In genomic region chr15:81765816-81766215, GRCh38 we compare ENCODE assay signal across 18 cellular contexts.
DNase-seq lines count a peak whose midpoint lies in the region; ATAC-seq and TF ChIP-seq lines count a peak whose summit lies in the region.
"Had no signal": no experiment of that assay in that cellular context is flagged by ENCODE, and none has a peak within 500 bp of the region (broad histone marks: within the 10 kb centered on the region; RNA-seq: fewer than 3 reads in every experiment).

No MANE protein-coding gene starts in this region.

- peak overlapping the region; percentile 19 for H3K4me3 ChIP-seq in endodermal cell (ENCODE audit: low read length)
- no peak overlapping the region for H3K4me3 ChIP-seq in mesendoderm (ENCODE audit: low read length)
- no peak overlapping the region for H3K4me3 ChIP-seq in testis
- H3K4me3 ChIP-seq: A549; BLaER1 treated with 17β-estradiol and CSF1 and Interleukin-3, amounts not matched to agents 10 nM and 100 nM had no signal

- no peak overlapping the region for H2BK15ac ChIP-seq in mesendoderm (replicated peaks; ENCODE audit: low read depth)

- DNase-seq in endodermal cell (peak; percentile 46), glutamatergic neuron (no peak), mesendoderm (peak; percentile 82), testis (no peak), GM19240 (ENCODE audit: insufficient read length, low spot score) (no peak)
- DNase-seq: AML-193; Caco-2; Calu3; CD4-positive, alpha-beta T cell; CD8-positive, alpha-beta T cell; DMS79 treated with DMSO at 0.1 percent for 48 hours; GF-D8 had no signal

- H2BK5ac ChIP-seq in mesendoderm (ENCODE audit: low read length), result no peak overlapping the region

- no peak overlapping the region for H2AK5ac ChIP-seq in mesendoderm (ENCODE audit: low read length)

- H3K9me3 ChIP-seq in endodermal cell (ENCODE audit: control insufficient read depth, low read length), result peaks cover 11% of the 10 kb centered on the region
- no peaks in the 10 kb centered on the region for H3K9me3 ChIP-seq in testis
- H3K9me3 ChIP-seq: A549, Caco-2 had no signal

- no peak overlapping the region for H4K5ac ChIP-seq in mesendoderm (ENCODE audit: low read length)

- H3K27ac Mint-ChIP-seq in endodermal cell (peak overlapping the region; percentile 40), glutamatergic neuron (ENCODE audit: unreplicated experiment) (peak overlapping the region; percentile 16)
- H3K27ac Mint-ChIP-seq: B cell; CD4-positive, alpha-beta T cell; CD8-positive, alpha-beta T cell had no signal

- peaks cover 25% of the 10 kb centered on the region for H3K36me3 Mint-ChIP-seq in endodermal cell (ENCODE audit: low read depth)
- H3K36me3 Mint-ChIP-seq in glutamatergic neuron (ENCODE audit: unreplicated experiment), result peaks cover 13% of the 10 kb centered on the region
- H3K36me3 Mint-ChIP-seq: CD8-positive, alpha-beta T cell had no signal

- H3K4me1 Mint-ChIP-seq in endodermal cell (peaks cover 39% of the 10 kb centered on the region), glutamatergic neuron (ENCODE audit: low read depth, unreplicated experiment) (peaks cover 3% of the 10 kb centered on the region)
- H3K4me1 Mint-ChIP-seq: B cell had no signal

- H4K8ac ChIP-seq in mesendoderm (ENCODE audit: low read depth, low read length), result no peak overlapping the region

- no peak overlapping the region for H3K4ac ChIP-seq in mesendoderm (ENCODE audit: low read depth, low read length)

- no peak overlapping the region for H3K56ac ChIP-seq in mesendoderm (ENCODE audit: low read length)

- H3K4me2 ChIP-seq in mesendoderm (ENCODE audit: low read length), result no peak overlapping the region
- H3K4me2 ChIP-seq: A549; BLaER1 treated with 17β-estradiol and CSF1 and Interleukin-3, amounts not matched to agents 10 nM and 100 nM had no signal

- H3K9me3 Mint-ChIP-seq in endodermal cell (peaks cover under 1% of the 10 kb centered on the region), glutamatergic neuron (ENCODE audit: unreplicated experiment) (peaks cover 4% of the 10 kb centered on the region)
- H3K9me3 Mint-ChIP-seq: CD4-positive, alpha-beta T cell; CD8-positive, alpha-beta T cell had no signal

- no peaks in the 10 kb centered on the region for H3K79me2 ChIP-seq in mesendoderm (ENCODE audit: control insufficient read depth, insufficient read depth, low read length)

- H3K27ac ChIP-seq in endodermal cell (ENCODE audit: low read depth, low read length), result no peak overlapping the region
- H3K27ac ChIP-seq in mesendoderm (ENCODE audit: low read depth, low read length), result peak overlapping the region; percentile 49
- no peak overlapping the region for H3K27ac ChIP-seq in testis
- H3K27ac ChIP-seq: 22Rv1; A549; BLaER1 treated with 17β-estradiol and CSF1 and Interleukin-3, amounts not matched to agents 10 nM and 100 nM; C4-2B had no signal

- no peak for TF ChIP-seq POLR2A in testis (IDR thresholded peaks at IDR 0.05)

- H3K79me1 ChIP-seq in mesendoderm (ENCODE audit: low read length), result no peaks in the 10 kb centered on the region

- TF ChIP-seq CTCF in endodermal cell (conservative IDR thresholded peaks at IDR 0.05) (no peak), glutamatergic neuron (IDR thresholded peaks at IDR 0.05; ENCODE audit: partially characterized antibody, unreplicated experiment) (no peak), testis (IDR thresholded peaks at IDR 0.05) (no peak)

- ATAC-seq in GM21737 (IDR thresholded peaks at IDR 0.05; ENCODE audit: unreplicated experiment), result no peak
- ATAC-seq: A549; CD8-positive, alpha-beta T cell had no signal

- WGBS in endodermal cell (ENCODE audit: insufficient coverage in 1 of 2, insufficient read length in 1 of 2), 2 experiments, result 38 to 50% methylated on average over 1 to 2 of the region's 2 CpGs
- no CpG with 5 or more reads among the region's 2 CpGs for WGBS in mesendoderm (ENCODE audit: extremely low coverage, insufficient coverage, low lambda C conversion rate)
- WGBS in testis, 2 donors, result 80 to 92% methylated on average over 2 of the region's 2 CpGs

- intact Hi-C loops in testis (cut with DNase I; ENCODE audit: low total_unique reads), result no loop called here

- no peak overlapping the region for H3K9ac ChIP-seq in endodermal cell (ENCODE audit: extremely low read depth, low read length, poor library complexity, severe bottlenecking)
- H3K9ac ChIP-seq in mesendoderm (ENCODE audit: low read length), result no peak overlapping the region
- H3K9ac ChIP-seq: BLaER1 treated with 17β-estradiol and CSF1 and Interleukin-3, amounts not matched to agents 10 nM and 100 nM had no signal

- H3K27me3 ChIP-seq in endodermal cell (ENCODE audit: control insufficient read depth, insufficient read depth, low read length, poor library complexity, severe bottlenecking) (no peaks in the 10 kb centered on the region), mesendoderm (ENCODE audit: insufficient read depth, low read length, poor library complexity) (no peaks in the 10 kb centered on the region), testis (no peaks in the 10 kb centered on the region)
- H3K27me3 ChIP-seq: BLaER1 treated with 17β-estradiol and CSF1 and Interleukin-3, amounts not matched to agents 10 nM and 100 nM had no signal

- H2BK120ac ChIP-seq in mesendoderm (ENCODE audit: low read depth, low read length), result no peak overlapping the region

- H3K23ac ChIP-seq in mesendoderm (ENCODE audit: low read length), result no peak overlapping the region

- H3K18ac ChIP-seq in mesendoderm (ENCODE audit: low read length), result no peak overlapping the region

- H3K4me3 Mint-ChIP-seq in endodermal cell (no peak overlapping the region), glutamatergic neuron (ENCODE audit: unreplicated experiment) (no peak overlapping the region)
- H3K4me3 Mint-ChIP-seq: B cell; CD4-positive, alpha-beta T cell; CD8-positive, alpha-beta T cell had no signal

- peaks cover 2% of the 10 kb centered on the region for H3K36me3 ChIP-seq in endodermal cell (ENCODE audit: control insufficient read depth, insufficient read depth, low read length)
- H3K36me3 ChIP-seq in mesendoderm (ENCODE audit: control insufficient read depth, insufficient read depth, low read length), result no peaks in the 10 kb centered on the region
- no peaks in the 10 kb centered on the region for H3K36me3 ChIP-seq in testis (ENCODE audit: low read depth, missing control alignments)
- H3K36me3 ChIP-seq: BLaER1 treated with 17β-estradiol and CSF1 and Interleukin-3, amounts not matched to agents 10 nM and 100 nM had no signal

- no peaks in the 10 kb centered on the region for H3K27me3 Mint-ChIP-seq in endodermal cell (ENCODE audit: insufficient read depth)
- peaks cover 5% of the 10 kb centered on the region for H3K27me3 Mint-ChIP-seq in glutamatergic neuron (ENCODE audit: unreplicated experiment)

- H3K4me1 ChIP-seq in endodermal cell (ENCODE audit: control insufficient read depth, insufficient read depth, low read length) (peaks cover 12% of the 10 kb centered on the region), mesendoderm (ENCODE audit: control insufficient read depth, low read depth, low read length) (peaks cover 2% of the 10 kb centered on the region), testis (no peaks in the 10 kb centered on the region)
- H3K4me1 ChIP-seq: A549; BLaER1 treated with 17β-estradiol and CSF1 and Interleukin-3, amounts not matched to agents 10 nM and 100 nM; Caco-2 had no signal

Comparison
In these comparisons a context has a peak if more than half of its experiments do, and no peak if none do; other contexts are left out.
1. DNase-seq: peak in endodermal cell (single experiment) and mesendoderm (single experiment); none in glutamatergic neuron (single experiment), testis (single experiment) and GM19240 (single experiment).